In genomic region chr3:23129062-23129461, GRCh38 we compare ENCODE assay signal across 22 cellular contexts.
DNase-seq lines count a peak whose midpoint lies in the region; ATAC-seq and TF ChIP-seq lines count a peak whose summit lies in the region.
"Had no signal": no experiment of that assay in that cellular context is flagged by ENCODE, and none has a peak within 500 bp of the region (broad histone marks: within the 10 kb centered on the region; RNA-seq: fewer than 3 reads in every experiment).

No MANE protein-coding gene starts in this region.

- 72 to 75% methylated on average over 3 of the region's 3 CpGs for WGBS in esophagus, 2 donors

- H3K4me2 ChIP-seq in parathyroid adenoma (ENCODE audit: low read length) = peak overlapping the region; percentile 27

- H3K4me3 ChIP-seq in cardiac muscle cell (no peak overlapping the region), esophagus (ENCODE audit: low read depth in 1 of 2, low read length in 2 of 2) (peak overlapping the region in 1 of 2 donors; percentile 33), parathyroid adenoma (ENCODE audit: low read depth, low read length) (no peak overlapping the region)
- H3K4me3 ChIP-seq: A549 had no signal

- H3K9ac ChIP-seq in parathyroid adenoma = no peak overlapping the region

- ATAC-seq in Right ventricle myocardium inferior (no peak), GM18867 (IDR thresholded peaks at IDR 0.05; ENCODE audit: unreplicated experiment) (no peak)
- ATAC-seq: CD8-positive, alpha-beta T cell; effector memory CD8-positive, alpha-beta T cell; stimulated activated naive CD8-positive, alpha-beta T cell treated with anti-CD3 and anti-CD28 coated beads, Interleukin-15, amount 100 ng/mL, for 72 hours had no signal

- H3K4me1 ChIP-seq in cardiac muscle cell (ENCODE audit: low read depth) = peaks cover 15% of the 10 kb centered on the region
- no peaks in the 10 kb centered on the region for H3K4me1 ChIP-seq in esophagus (ENCODE audit: control insufficient read depth in 2 of 2, insufficient read depth in 2 of 2, low read length in 1 of 2)
- H3K4me1 ChIP-seq in parathyroid adenoma = no peaks in the 10 kb centered on the region
- H3K4me1 ChIP-seq: A549 had no signal

- no peaks in the 10 kb centered on the region for H3K9me3 ChIP-seq in cardiac muscle cell (ENCODE audit: low read depth)
- no peaks in the 10 kb centered on the region for H3K9me3 ChIP-seq in esophagus (ENCODE audit: control insufficient read depth in 2 of 2, insufficient read depth in 1 of 2, low read depth in 1 of 2, low read length in 1 of 2)
- H3K9me3 ChIP-seq in parathyroid adenoma (ENCODE audit: control insufficient read depth, low read length) = no peaks in the 10 kb centered on the region
- H3K9me3 ChIP-seq: A549, neutrophil had no signal

- H3K79me2 ChIP-seq in parathyroid adenoma = no peaks in the 10 kb centered on the region

- H3K36me3 ChIP-seq in cardiac muscle cell (no peaks in the 10 kb centered on the region), esophagus (ENCODE audit: control insufficient read depth in 2 of 2, insufficient read depth in 2 of 2, low read length in 1 of 2) (no peaks in the 10 kb centered on the region), parathyroid adenoma (ENCODE audit: control insufficient read depth, insufficient read depth, low read length) (no peaks in the 10 kb centered on the region)
- H3K36me3 ChIP-seq: brain microvascular endothelial cell, neutrophil had no signal

- H3K27ac ChIP-seq in cardiac muscle cell (peak overlapping the region; percentile 27), esophagus (ENCODE audit: low read depth in 2 of 2, low read length in 1 of 2) (peak overlapping the region; percentile 52 to 74), parathyroid adenoma (no peak overlapping the region)
- H3K27ac ChIP-seq: A549, brain microvascular endothelial cell, HL-60, neutrophil had no signal

- H2AFZ ChIP-seq in parathyroid adenoma = peak overlapping the region; percentile 56

- intact Hi-C loops in Right ventricle myocardium inferior (cut with DNase I) = no loop called here

- no peaks in the 10 kb centered on the region for H3K27me3 ChIP-seq in cardiac muscle cell
- no peaks in the 10 kb centered on the region for H3K27me3 ChIP-seq in esophagus (ENCODE audit: control insufficient read depth in 1 of 2, insufficient read depth in 2 of 2, low read length in 2 of 2)
- H3K27me3 ChIP-seq in parathyroid adenoma (ENCODE audit: control insufficient read depth, insufficient read depth, low read length) = no peaks in the 10 kb centered on the region
- H3K27me3 ChIP-seq: brain microvascular endothelial cell, neutrophil had no signal

- DNase-seq in cardiac muscle cell (ENCODE audit: low read depth in 1 of 2, low spot score in 1 of 2) = peak in 1 of 2 donors; percentile 15
- no peak for DNase-seq in Right ventricle myocardium inferior (ENCODE audit: missing footprints)
- DNase-seq in activated CD4-positive, alpha-beta T cell treated with anti-CD3 and anti-CD28 coated beads, Interleukin-2, amount 50 U/mL, for 48 hours = no peak
- DNase-seq in cerebellar cortex (ENCODE audit: low spot score) = no peak
- no peak for DNase-seq in stimulated activated CD4-positive, alpha-beta T cell treated with anti-CD3 and anti-CD28 coated beads, Interleukin-4, amount 100 ng/mL, for 1 hour
- DNase-seq: activated CD4-positive, alpha-beta T cell treated with anti-CD3 and anti-CD28 coated beads for 1 hour; activated naive CD4-positive, alpha-beta T cell treated with anti-CD3 and anti-CD28 coated beads, Interleukin-2, amount 50 U/mL, for 16 hours; brain microvascular endothelial cell; CD8-positive, alpha-beta T cell; effector memory CD8-positive, alpha-beta T cell; Karpas-422; kidney; NCI-H187 treated with DMSO at 0.1 percent for 48 hours; stimulated activated CD4-positive, alpha-beta T cell treated with anti-CD3 and anti-CD28 coated beads, Interleukin-12 subunit alpha, Interleukin-12 subunit beta, amount 100 ng/mL, for 4 hours; stimulated activated naive CD8-positive, alpha-beta T cell treated with anti-CD3 and anti-CD28 coated beads, Interleukin-15, amount 100 ng/mL, for 72 hours; T-helper 1 cell had no signal

- TF ChIP-seq CTCF in cardiac muscle cell (IDR thresholded peaks at IDR 0.05; ENCODE audit: low read depth, low read length) (no peak), parathyroid adenoma (IDR thresholded peaks at IDR 0.05) (no peak)
